ENCODE assay signal across 8 cellular contexts in genomic region chr4:2468464-2469191, GRCh38. TPM values are rescaled to one million over a fixed set of nuclear protein-coding genes. Genes with fewer than 3 reads are reported as not detected.
DNase-seq lines count a peak whose midpoint lies in the region; ATAC-seq lines count a peak whose summit lies in the region.

A gene with protein sequence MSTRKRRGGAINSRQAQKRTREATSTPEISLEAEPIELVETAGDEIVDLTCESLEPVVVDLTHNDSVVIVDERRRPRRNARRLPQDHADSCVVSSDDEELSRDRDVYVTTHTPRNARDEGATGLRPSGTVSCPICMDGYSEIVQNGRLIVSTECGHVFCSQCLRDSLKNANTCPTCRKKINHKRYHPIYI (plus strand): TSS chr4:2469106. CDS start chr4:2490494, 21,388 bp downstream.

- peaks cover 25 to 33% (median 29%) of the 10 kb centered on the region in 3 donors for H3K4me1 Mint-ChIP-seq in IgD-negative memory B cell

- H3K27me3 Mint-ChIP-seq in IgD-negative memory B cell: no peaks in the 10 kb centered on the region

- H3K36me3 Mint-ChIP-seq in IgD-negative memory B cell: no peaks in the 10 kb centered on the region

- no peaks in the 10 kb centered on the region for H3K9me3 Mint-ChIP-seq in IgD-negative memory B cell

- H3K4me3 Mint-ChIP-seq in IgD-negative memory B cell: peak within 1 kb of the TSS; percentile 97 to 98 (median 98)

- H3K27ac Mint-ChIP-seq in IgD-negative memory B cell: peak within 1 kb of the TSS; percentile 97 to 100 (median 99)

- DNase-seq in DMS 273 treated with DMSO at 0.1 percent for 48 hours (lab: John Stamatoyannopoulos, UW) (peak; percentile 91), OCI-M2 (lab: John Stamatoyannopoulos, UW; ENCODE audit: unreplicated experiment) (peak; percentile 64), activated T-cell treated with anti-CD3 and anti-CD28 coated beads for 4 hours (peak; percentile 90), epithelial cell of prostate (ENCODE audit: low read depth, low spot score) (peak; percentile 81), mucosa of gallbladder (ENCODE audit: low spot score) (peak; percentile 97)
- peak; percentile 86 to 92 for DNase-seq in stimulated activated CD8-positive, alpha-beta memory T cell treated with anti-CD3 and anti-CD28 coated beads, Interleukin-4, amount 100 ng/mL, for 4 hours (ENCODE audit: low read depth in 2 of 2, low spot score in 1 of 2)

- ATAC-seq in GM21529 (IDR thresholded peaks at IDR 0.05; ENCODE audit: unreplicated experiment): peak; percentile 75

- peak within 1 kb of the TSS; percentile 87 for H3K27ac ChIP-seq in epithelial cell of prostate

RNA-seq across cellular contexts. Expression of the gene that starts here (rescaled TPM):
- polyA plus RNA-seq in IgD-negative memory B cell: 94.0 TPM
- 52.3 TPM for total RNA-seq in mucosa of gallbladder

Comparison
In these comparisons a context has a peak if more than half of its experiments do, and no peak if none do; other contexts are left out.
1. Peak in every context shown above with its lines: DNase-seq, ATAC-seq and H3K27ac ChIP-seq.